1 cellular context compared by ENCODE assay signal in genomic region chr12:32568241-32568640, GRCh38.
TF ChIP-seq lines count a peak whose summit lies in the region.

No MANE protein-coding gene starts in this region.

TF ChIP-seq in HCT116, 20 proteins besides CTCF, POLR2A, EP300 and RAD21 (continued from another document):
- no peak for TF ChIP-seq ATF3 (IDR thresholded peaks at IDR 0.05)
